12 cellular contexts compared by ENCODE assay signal in genomic region chr14:74510211-74510931, GRCh38. TPM values are rescaled to one million over a fixed set of nuclear protein-coding genes. Genes with fewer than 3 reads are reported as not detected.
DNase-seq lines count a peak whose midpoint lies in the region; ATAC-seq and TF ChIP-seq lines count a peak whose summit lies in the region.
"Had no signal": no experiment of that assay in that cellular context is flagged by ENCODE, and none has a peak within 500 bp of the region (broad histone marks: within the 10 kb centered on the region; RNA-seq: fewer than 3 reads in every experiment).

No MANE protein-coding gene starts in this region.

- H4K5ac ChIP-seq in H9 (ENCODE audit: insufficient read length, low read depth, low read length) = no peak overlapping the region

- H2AK5ac ChIP-seq in H9 (ENCODE audit: insufficient read length, low read length) = no peak overlapping the region

- H3K27me3 ChIP-seq in H9 (ENCODE audit: insufficient read depth, low read length) (no peaks in the 10 kb centered on the region), foreskin keratinocyte (no peaks in the 10 kb centered on the region), sigmoid colon (no peaks in the 10 kb centered on the region)

- H3K9me3 ChIP-seq in H9 (ENCODE audit: control insufficient read depth, low read depth, low read length) (no peaks in the 10 kb centered on the region), sigmoid colon (no peaks in the 10 kb centered on the region)

- no peak overlapping the region for H3K4me3 ChIP-seq in sigmoid colon

- intact Hi-C loops in sigmoid colon (cut with DNase I) = no loop called here
- intact Hi-C loops in head of caudate nucleus (cut with DNase I) = no loop called here

- peak overlapping the region; percentile 18; the same call in 1 of the 2 replicates for H3K14ac ChIP-seq in H9 (ENCODE audit: insufficient read depth, low read length)

- H4K91ac ChIP-seq in H9 (ENCODE audit: insufficient read length, low read depth, low read length) = no peak overlapping the region

- H2BK12ac ChIP-seq in H9 (ENCODE audit: insufficient read length, low read depth, low read length) = no peak overlapping the region

- no peak overlapping the region for H2BK5ac ChIP-seq in H9 (ENCODE audit: insufficient read length, low read length)

- no peaks in the 10 kb centered on the region for H3K9me3 Mint-ChIP-seq in H9
- H3K9me3 Mint-ChIP-seq in WTC11 = peaks cover 5% of the 10 kb centered on the region; the same call in 1 of the 2 replicates
- no peaks in the 10 kb centered on the region for H3K9me3 Mint-ChIP-seq in activated CD4-positive, alpha-beta T cell treated with anti-CD3 and anti-CD28 coated beads, Interleukin-2, amount 10 ng/mL, durations not matched to agents 7 days and 5 days
- H3K9me3 Mint-ChIP-seq: CD4-positive, alpha-beta T cell had no signal

- no peaks in the 10 kb centered on the region for H3K23me2 ChIP-seq in H9 (ENCODE audit: insufficient read length, low read depth, low read length, poor library complexity, severe bottlenecking)

- no peak for TF ChIP-seq CTCF in H9 (conservative IDR thresholded peaks at IDR 0.05)
- no peak for TF ChIP-seq CTCF in WTC11 (IDR thresholded peaks at IDR 0.05)
- no peak for TF ChIP-seq CTCF in foreskin keratinocyte (conservative IDR thresholded peaks at IDR 0.05)
- no peak for TF ChIP-seq CTCF in sigmoid colon (IDR thresholded peaks at IDR 0.05)

- H3K79me2 ChIP-seq in H9 (ENCODE audit: insufficient read depth, low read length) = no peaks in the 10 kb centered on the region

- no peaks in the 10 kb centered on the region for H4K20me1 ChIP-seq in H9 (ENCODE audit: control insufficient read depth, insufficient read depth, insufficient read length)

- H3T11ph ChIP-seq in H9 (ENCODE audit: low read length) = no peak overlapping the region

- peaks cover 38 to 40% of the 10 kb centered on the region in 2 experiments for H3K4me1 Mint-ChIP-seq in H9
- H3K4me1 Mint-ChIP-seq in WTC11 = peaks cover 36% of the 10 kb centered on the region
- H3K4me1 Mint-ChIP-seq in activated CD4-positive, alpha-beta T cell treated with anti-CD3 and anti-CD28 coated beads, Interleukin-2, amount 10 ng/mL, durations not matched to agents 7 days and 5 days = peaks cover 8% of the 10 kb centered on the region

- peak overlapping the region in 1 of 3 experiments; percentile 51; a peak in 1 of 7 replicates for H3K27ac Mint-ChIP-seq in H9
- no peak overlapping the region for H3K27ac Mint-ChIP-seq in WTC11
- no peak overlapping the region for H3K27ac Mint-ChIP-seq in activated CD4-positive, alpha-beta T cell treated with anti-CD3 and anti-CD28 coated beads, Interleukin-2, amount 10 ng/mL, durations not matched to agents 7 days and 5 days
- H3K27ac Mint-ChIP-seq: CD4-positive, alpha-beta T cell had no signal

- H2BK20ac ChIP-seq in H9 (ENCODE audit: low read depth, low read length, poor library complexity, severe bottlenecking) = no peak overlapping the region

- no peak overlapping the region for H3K56ac ChIP-seq in H9 (ENCODE audit: insufficient read length, low read depth, low read length)

- H2BK120ac ChIP-seq in H9 (ENCODE audit: low read depth, low read length, poor library complexity, severe bottlenecking) = no peak overlapping the region

- H3K36me3 Mint-ChIP-seq in H9 (ENCODE audit: insufficient read depth in 1 of 3, low read depth in 3 of 3) (no peaks in the 10 kb centered on the region), WTC11 (no peaks in the 10 kb centered on the region)
- H3K36me3 Mint-ChIP-seq in activated CD4-positive, alpha-beta T cell treated with anti-CD3 and anti-CD28 coated beads, Interleukin-2, amount 10 ng/mL, durations not matched to agents 7 days and 5 days (ENCODE audit: low read depth) = no peaks in the 10 kb centered on the region

- H2BK15ac ChIP-seq in H9 (ENCODE audit: low read depth, low read length) = no peak overlapping the region

- ATAC-seq in WTC11 (peak; percentile 46), foreskin keratinocyte (no peak)

- H3K27me3 Mint-ChIP-seq in H9 (ENCODE audit: low read depth) = peaks cover 23% of the 10 kb centered on the region
- peaks cover 8% of the 10 kb centered on the region for H3K27me3 Mint-ChIP-seq in WTC11 (ENCODE audit: low read depth)
- H3K27me3 Mint-ChIP-seq in activated CD4-positive, alpha-beta T cell treated with anti-CD3 and anti-CD28 coated beads, Interleukin-2, amount 10 ng/mL, durations not matched to agents 7 days and 5 days = peaks cover 24% of the 10 kb centered on the region

- peak; percentile 47 for DNase-seq in H9
- DNase-seq in WTC11 (ENCODE audit: low spot score) = peak; percentile 34
- DNase-seq in foreskin keratinocyte = no peak
- DNase-seq in sigmoid colon = peak; percentile 59
- DNase-seq in activated CD4-positive, alpha-beta T cell treated with anti-CD3 and anti-CD28 coated beads, Interleukin-2, amount 10 ng/mL, durations not matched to agents 7 days and 5 days = no peak
- DNase-seq in D341Med (ENCODE audit: low spot score) = no peak
- DNase-seq in NCI-H2081 (lab: John Stamatoyannopoulos, UW) = no peak
- DNase-seq in head of caudate nucleus = no peak
- DNase-seq: NCI-H345, OCI-M1, T1000 had no signal

- no peak overlapping the region for H3K9ac ChIP-seq in H9 (ENCODE audit: extremely low read depth, insufficient read length, low read length)

- TF ChIP-seq POLR2A in sigmoid colon (IDR thresholded peaks at IDR 0.05) = no peak

- H3K4me3 Mint-ChIP-seq in H9 (no peak overlapping the region), WTC11 (no peak overlapping the region)
- no peak overlapping the region for H3K4me3 Mint-ChIP-seq in activated CD4-positive, alpha-beta T cell treated with anti-CD3 and anti-CD28 coated beads, Interleukin-2, amount 10 ng/mL, durations not matched to agents 7 days and 5 days
- H3K4me3 Mint-ChIP-seq: CD4-positive, alpha-beta T cell had no signal

- H3K36me3 ChIP-seq in sigmoid colon = no peaks in the 10 kb centered on the region

- H3K18ac ChIP-seq in H9 (ENCODE audit: insufficient read length, low read depth, low read length) = no peak overlapping the region

- no peaks in the 10 kb centered on the region for H3K79me1 ChIP-seq in H9 (ENCODE audit: insufficient read depth, low read depth, low read length, poor library complexity, severe bottlenecking)

- H3K4me1 ChIP-seq in H9 (ENCODE audit: insufficient read depth, low read length) (peaks cover 5% of the 10 kb centered on the region; the same call in 1 of the 2 replicates), foreskin keratinocyte (peaks cover 8% of the 10 kb centered on the region), sigmoid colon (no peaks in the 10 kb centered on the region)

- POLR2A ChIA-PET in WTC11 (lab: Charles Lee) = no interaction called here
- POLR2A ChIA-PET in activated CD4-positive, alpha-beta T cell treated with anti-CD3 and anti-CD28 coated beads, Interleukin-2, amount 10 ng/mL, durations not matched to agents 7 days and 5 days (lab: Charles Lee) = no interaction called here

- no CpG with 5 or more reads among the region's 21 CpGs for WGBS in H9 (ENCODE audit: extremely low coverage, insufficient read length, low lambda C conversion rate)
- WGBS in sigmoid colon, 2 donors = 74 to 78% methylated on average over 21 of the region's 21 CpGs

- CTCF ChIA-PET in WTC11 (lab: Charles Lee) = interaction anchor here (1.1 to 1.6 kb wide), 5 partner anchors 10 to 99 kb away, joined by 3 to 6 read pairs (median 5); no protein-coding TSS in a partner anchor
- CTCF ChIA-PET in activated CD4-positive, alpha-beta T cell treated with anti-CD3 and anti-CD28 coated beads, Interleukin-2, amount 10 ng/mL, durations not matched to agents 7 days and 5 days (lab: Charles Lee) = interaction anchor here (0.6 to 1.0 kb wide), 2 partner anchors 8 to 576 kb away, joined by 3 to 4 read pairs; no protein-coding TSS in a partner anchor

- no peak overlapping the region for H3K4me2 ChIP-seq in H9 (ENCODE audit: insufficient read depth, insufficient read length, low read length)

- H3K27ac ChIP-seq in H9 (ENCODE audit: insufficient read length, low read depth, low read length) = no peak overlapping the region
- H3K27ac ChIP-seq in foreskin keratinocyte = peak overlapping the region; percentile 51
- no peak overlapping the region for H3K27ac ChIP-seq in sigmoid colon

- TF ChIP-seq EP300 in sigmoid colon (IDR thresholded peaks at IDR 0.05) = no peak

- no peak overlapping the region for H4K8ac ChIP-seq in H9 (replicated peaks; ENCODE audit: insufficient read length, low read depth, low read length)

- no peak overlapping the region for H3K23ac ChIP-seq in H9 (ENCODE audit: insufficient read length, low read depth, low read length)

- no peak overlapping the region for H3K4ac ChIP-seq in H9 (ENCODE audit: low read depth, low read length)

- H2AFZ ChIP-seq in H9 (ENCODE audit: low read length) = no peak overlapping the region

TF ChIP-seq in WTC11, 78 proteins besides CTCF, POLR2A, EP300 and RAD21:
- no peak for TF ChIP-seq PREB (CRISPR knock-in tag; IDR thresholded peaks at IDR 0.05; ENCODE audit: borderline replicate concordance)

RNA-seq across cellular contexts. Expression of gene ISCA2, which starts 16.8 kb away (rescaled TPM):
- total RNA-seq in H9 (2021) (36.3 and 37.5 TPM in 2 replicates), WTC11 (2021) (49.1 to 50.6 TPM (median 50.1 TPM) in 3 replicates), foreskin keratinocyte (29.5 and 31.2 TPM in 2 replicates), sigmoid colon (10 to 100 TPM in 3 of 4 donors, 1 to 10 TPM in 1; 8.6 to 15.7 (median 12.0) TPM)
- polyA plus RNA-seq in foreskin keratinocyte (53.1 and 56.8 TPM in 2 replicates), sigmoid colon (10 to 100 TPM; 24.2 to 59.0 (median 27.0) TPM)
- total RNA-seq in activated CD4-positive, alpha-beta T cell treated with anti-CD3 and anti-CD28 coated beads, Interleukin-2, amount 10 ng/mL, durations not matched to agents 7 days and 5 days = 10 to 100 TPM; 30.1 to 30.4 TPM

RNA-seq across cellular contexts. Expression of gene NPC2, which starts 17.3 kb away (rescaled TPM):
- total RNA-seq in H9 (2021) (133 and 137 TPM in 2 replicates), WTC11 (2021) (139 to 155 TPM (median 150 TPM) in 3 replicates), foreskin keratinocyte (335 and 340 TPM in 2 replicates), sigmoid colon (100 to 1,000 TPM; 182 to 273 (median 215) TPM)
- polyA plus RNA-seq in foreskin keratinocyte (432 and 436 TPM in 2 replicates), sigmoid colon (100 to 1,000 TPM; 176 to 251 (median 230) TPM)
- 10 to 100 TPM; 54.1 to 74.1 TPM for total RNA-seq in activated CD4-positive, alpha-beta T cell treated with anti-CD3 and anti-CD28 coated beads, Interleukin-2, amount 10 ng/mL, durations not matched to agents 7 days and 5 days

Comparison
In these comparisons a context has a peak if more than half of its experiments do, and no peak if none do; other contexts are left out.
1. DNase-seq: peak in H9 (single experiment), WTC11 (single experiment) and sigmoid colon (single experiment); none in foreskin keratinocyte (0 of 2), activated CD4-positive, alpha-beta T cell treated with anti-CD3 and anti-CD28 coated beads, Interleukin-2, amount 10 ng/mL, durations not matched to agents 7 days and 5 days (single experiment), D341Med (single experiment), NCI-H2081 (0 of 2) and head of caudate nucleus (0 of 42).